Comparison of ENCODE assay signal across 1 cellular context in the genomic region with DNA sequence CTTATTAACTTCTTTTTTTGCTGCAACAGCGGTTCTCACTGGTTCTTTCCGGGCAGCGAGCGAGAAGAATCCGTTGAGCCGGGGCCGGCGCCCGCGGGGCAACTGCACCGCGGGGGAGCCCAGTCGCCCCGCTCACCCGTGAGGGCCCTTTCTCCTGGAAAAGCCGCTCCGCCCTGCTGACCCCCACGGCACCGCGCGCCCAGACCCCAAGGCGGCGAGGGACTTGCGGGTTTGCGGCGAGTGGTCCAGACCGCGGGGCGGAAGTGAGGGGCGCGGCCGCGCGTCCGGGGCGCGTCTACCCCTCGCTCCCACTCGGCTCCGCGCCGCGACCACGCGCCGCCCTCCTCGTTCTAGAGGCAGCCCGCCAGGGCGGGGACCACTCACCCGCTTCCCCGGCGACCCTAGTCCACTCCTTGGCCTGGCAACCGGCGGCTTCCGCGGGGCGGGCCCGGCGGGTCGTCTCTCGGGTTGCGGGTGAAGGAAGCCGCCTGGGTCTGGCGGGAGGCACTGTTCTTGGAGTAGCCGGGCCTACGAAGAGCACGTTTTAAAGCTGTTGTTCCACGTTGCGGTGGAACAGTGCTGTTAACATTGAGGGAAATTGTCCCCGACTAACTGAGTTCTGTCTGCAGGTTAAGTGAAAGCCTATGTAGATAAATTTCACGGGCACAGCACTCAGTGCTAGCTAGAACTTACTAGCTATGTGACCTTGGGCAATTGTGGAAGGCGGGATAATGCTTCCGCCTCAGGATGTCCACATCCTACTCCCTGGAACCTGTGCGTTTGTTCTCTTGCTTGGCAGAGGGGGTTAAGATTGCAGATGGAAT.
TF ChIP-seq lines count a peak whose summit lies in the region.

Gene NEK3, minus strand, starts transcription at position 439 of the 824 bp plus-strand sequence. CDS start 3,406 bp downstream, outside the sequence.

TF ChIP-seq in HepG2, 621 proteins besides CTCF, POLR2A, EP300 and RAD21 (continued from another document and continues in another):
- TF ChIP-seq, protein P1, sequence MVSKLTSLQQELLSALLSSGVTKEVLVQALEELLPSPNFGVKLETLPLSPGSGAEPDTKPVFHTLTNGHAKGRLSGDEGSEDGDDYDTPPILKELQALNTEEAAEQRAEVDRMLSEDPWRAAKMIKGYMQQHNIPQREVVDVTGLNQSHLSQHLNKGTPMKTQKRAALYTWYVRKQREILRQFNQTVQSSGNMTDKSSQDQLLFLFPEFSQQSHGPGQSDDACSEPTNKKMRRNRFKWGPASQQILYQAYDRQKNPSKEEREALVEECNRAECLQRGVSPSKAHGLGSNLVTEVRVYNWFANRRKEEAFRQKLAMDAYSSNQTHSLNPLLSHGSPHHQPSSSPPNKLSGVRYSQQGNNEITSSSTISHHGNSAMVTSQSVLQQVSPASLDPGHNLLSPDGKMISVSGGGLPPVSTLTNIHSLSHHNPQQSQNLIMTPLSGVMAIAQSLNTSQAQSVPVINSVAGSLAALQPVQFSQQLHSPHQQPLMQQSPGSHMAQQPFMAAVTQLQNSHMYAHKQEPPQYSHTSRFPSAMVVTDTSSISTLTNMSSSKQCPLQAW (CRISPR knock-in tag; IDR thresholded peaks at IDR 0.05) = no peak
- no peak for TF ChIP-seq THYN1 (CRISPR knock-in tag; IDR thresholded peaks at IDR 0.05; ENCODE audit: borderline replicate concordance, low read depth)
- peak; percentile 66; the same call in 1 of the 2 replicates for TF ChIP-seq ZNF678 (CRISPR knock-in tag; IDR thresholded peaks at IDR 0.05)
- TF ChIP-seq ZNF639 (CRISPR knock-in tag; conservative IDR thresholded peaks at IDR 0.05) = no peak; the same call in 1 of the 2 replicates
- 0 out of 2 replicates have a peak, but pooled peaks have one; percentile 38 for TF ChIP-seq ZNF20 (CRISPR knock-in tag; IDR thresholded peaks at IDR 0.05)
- peak; percentile 91 for TF ChIP-seq NFKB2 (CRISPR knock-in tag; IDR thresholded peaks at IDR 0.05; ENCODE audit: borderline replicate concordance)
- TF ChIP-seq ZNF326 (CRISPR knock-in tag; IDR thresholded peaks at IDR 0.05; ENCODE audit: borderline replicate concordance) = no peak
- peak; percentile 77; the same call in 1 of the 2 replicates for TF ChIP-seq POLR2G (IDR thresholded peaks at IDR 0.05; ENCODE audit: low read depth, low read length)
- TF ChIP-seq, protein P2, sequence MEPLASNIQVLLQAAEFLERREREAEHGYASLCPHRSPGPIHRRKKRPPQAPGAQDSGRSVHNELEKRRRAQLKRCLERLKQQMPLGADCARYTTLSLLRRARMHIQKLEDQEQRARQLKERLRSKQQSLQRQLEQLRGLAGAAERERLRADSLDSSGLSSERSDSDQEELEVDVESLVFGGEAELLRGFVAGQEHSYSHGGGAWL (CRISPR knock-in tag; IDR thresholded peaks at IDR 0.05) = peak; percentile 68; the same call in 1 of the 2 replicates
- TF ChIP-seq ZFP36 (IDR thresholded peaks at IDR 0.05; ENCODE audit: borderline replicate concordance, low read depth, low read length, partially characterized antibody) = no peak
- TF ChIP-seq ISX (CRISPR knock-in tag; conservative IDR thresholded peaks at IDR 0.05) = peak; percentile 95
- TF ChIP-seq ISL2 (CRISPR knock-in tag; IDR thresholded peaks at IDR 0.05) = peak; percentile 55; the same call in 1 of the 2 replicates
- no peak for TF ChIP-seq U2AF2 (IDR thresholded peaks at IDR 0.05; ENCODE audit: low read depth, low read length)
- TF ChIP-seq ZBTB40 (IDR thresholded peaks at IDR 0.05) = no peak
- TF ChIP-seq ZBTB40 (CRISPR knock-in tag; IDR thresholded peaks at IDR 0.05) = peak; percentile 82
- no peak for TF ChIP-seq HNRNPL (IDR thresholded peaks at IDR 0.05; ENCODE audit: low read depth, low read length)
- TF ChIP-seq ZFP37 (CRISPR knock-in tag; IDR thresholded peaks at IDR 0.05; ENCODE audit: borderline replicate concordance) = peak; percentile 96
- TF ChIP-seq ZNF878 (CRISPR knock-in tag; IDR thresholded peaks at IDR 0.05) = peak; percentile 60; the same call in 1 of the 2 replicates
- TF ChIP-seq ZNF44 (CRISPR knock-in tag; IDR thresholded peaks at IDR 0.05) = 0 out of 2 replicates have a peak, but pooled peaks have one; percentile 65
- TF ChIP-seq ZKSCAN8 (CRISPR knock-in tag; IDR thresholded peaks at IDR 0.05; ENCODE audit: borderline replicate concordance) = no peak
- TF ChIP-seq ZNF124 (CRISPR knock-in tag; IDR thresholded peaks at IDR 0.05) = no peak
- TF ChIP-seq ZMYM2 (CRISPR knock-in tag; IDR thresholded peaks at IDR 0.05) = peak; percentile 77
- no peak for TF ChIP-seq PLRG1 (conservative IDR thresholded peaks at IDR 0.05)
- peak; percentile 86 for TF ChIP-seq ZFX (CRISPR knock-in tag; IDR thresholded peaks at IDR 0.05; ENCODE audit: low read depth)
- TF ChIP-seq, protein P3, sequence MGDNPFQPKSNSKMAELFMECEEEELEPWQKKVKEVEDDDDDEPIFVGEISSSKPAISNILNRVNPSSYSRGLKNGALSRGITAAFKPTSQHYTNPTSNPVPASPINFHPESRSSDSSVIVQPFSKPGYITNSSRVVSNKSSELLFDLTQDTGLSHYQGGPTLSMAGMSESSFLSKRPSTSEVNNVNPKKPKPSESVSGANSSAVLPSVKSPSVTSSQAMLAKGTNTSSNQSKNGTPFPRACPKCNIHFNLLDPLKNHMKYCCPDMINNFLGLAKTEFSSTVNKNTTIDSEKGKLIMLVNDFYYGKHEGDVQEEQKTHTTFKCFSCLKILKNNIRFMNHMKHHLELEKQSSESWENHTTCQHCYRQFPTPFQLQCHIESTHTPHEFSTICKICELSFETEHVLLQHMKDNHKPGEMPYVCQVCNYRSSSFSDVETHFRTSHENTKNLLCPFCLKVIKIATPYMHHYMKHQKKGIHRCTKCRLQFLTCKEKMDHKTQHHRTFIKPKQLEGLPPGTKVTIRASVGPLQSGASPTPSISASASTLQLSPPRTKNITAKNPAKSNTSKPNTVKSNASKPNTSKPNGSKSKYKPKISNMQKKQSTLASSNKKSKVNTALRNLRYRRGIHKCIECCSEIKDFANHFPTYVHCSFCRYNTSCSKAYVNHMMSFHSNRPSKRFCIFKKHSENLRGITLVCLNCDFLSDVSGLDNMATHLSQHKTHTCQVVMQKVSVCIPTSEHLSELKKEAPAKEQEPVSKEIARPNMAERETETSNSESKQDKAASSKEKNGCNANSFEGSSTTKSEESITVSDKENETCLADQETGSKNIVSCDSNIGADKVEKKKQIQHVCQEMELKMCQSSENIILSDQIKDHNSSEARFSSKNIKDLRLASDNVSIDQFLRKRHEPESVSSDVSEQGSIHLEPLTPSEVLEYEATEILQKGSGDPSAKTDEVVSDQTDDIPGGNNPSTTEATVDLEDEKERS (CRISPR knock-in tag; IDR thresholded peaks at IDR 0.05) = peak; percentile 88
- TF ChIP-seq SIX1 (CRISPR knock-in tag; IDR thresholded peaks at IDR 0.05; ENCODE audit: borderline replicate concordance) = no peak
- TF ChIP-seq ZNF775 (CRISPR knock-in tag; IDR thresholded peaks at IDR 0.05; ENCODE audit: borderline replicate concordance) = 0 out of 2 replicates have a peak, but pooled peaks have one; percentile 45
- peak; percentile 71; the same call in 1 of the 2 replicates for TF ChIP-seq ZNF788 (CRISPR knock-in tag; IDR thresholded peaks at IDR 0.05; ENCODE audit: borderline replicate concordance)
- TF ChIP-seq GLI4 (CRISPR knock-in tag; IDR thresholded peaks at IDR 0.05; ENCODE audit: borderline replicate concordance) = peak; percentile 75; the same call in 1 of the 2 replicates
- peak; percentile 61; the same call in 1 of the 2 replicates for TF ChIP-seq ZNF792 (CRISPR knock-in tag; IDR thresholded peaks at IDR 0.05)
- 0 out of 2 replicates have a peak, but pooled peaks have one; percentile 31 for TF ChIP-seq KDM2A (CRISPR knock-in tag; IDR thresholded peaks at IDR 0.05; ENCODE audit: borderline replicate concordance, low read depth)
- no peak for TF ChIP-seq RFX1 (IDR thresholded peaks at IDR 0.05)
- peak; percentile 87; the same call in 1 of the 2 replicates for TF ChIP-seq ZNF546 (CRISPR knock-in tag; conservative IDR thresholded peaks at IDR 0.05)
- 0 out of 2 replicates have a peak, but pooled peaks have one; percentile 41 for TF ChIP-seq ZNF629 (CRISPR knock-in tag; conservative IDR thresholded peaks at IDR 0.05)
- peak; percentile 96 for TF ChIP-seq ZNF709 (CRISPR knock-in tag; IDR thresholded peaks at IDR 0.05)
- TF ChIP-seq FUBP1 (CRISPR knock-in tag; IDR thresholded peaks at IDR 0.05; ENCODE audit: borderline replicate concordance) = no peak
- peak; percentile 88 for TF ChIP-seq ZSCAN20 (CRISPR knock-in tag; IDR thresholded peaks at IDR 0.05; ENCODE audit: borderline replicate concordance)
